Comparison of ENCODE assay signal across 12 cellular contexts in the genomic region with DNA sequence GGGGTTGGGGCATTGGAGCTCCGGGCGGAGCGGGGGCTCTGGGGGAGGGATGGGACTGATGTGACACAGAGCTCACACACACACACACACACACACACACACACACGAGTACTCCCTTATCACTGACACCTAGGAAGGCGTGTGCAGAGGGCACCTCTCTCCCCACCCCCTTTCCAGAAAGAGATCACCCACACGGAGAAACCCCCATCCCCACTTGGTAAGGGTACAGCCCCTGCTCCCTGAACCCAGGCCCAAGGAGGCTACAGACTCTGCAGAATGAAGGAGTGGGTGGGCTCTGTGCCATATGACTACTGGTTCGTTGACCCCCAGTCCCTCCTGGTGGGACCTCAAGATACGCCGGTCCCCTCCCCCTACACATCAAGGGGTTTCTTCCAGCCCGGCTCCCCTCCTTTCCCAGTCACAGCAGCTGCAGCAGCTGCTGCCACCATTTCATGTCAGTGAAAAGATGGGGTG. TPM values are rescaled to one million over a fixed set of nuclear protein-coding genes. Genes with fewer than 3 reads are reported as not detected.
DNase-seq lines count a peak whose midpoint lies in the region; ATAC-seq and TF ChIP-seq lines count a peak whose summit lies in the region.
"Had no signal": no experiment of that assay in that cellular context is flagged by ENCODE, and none has a peak within 500 bp of the region (broad histone marks: within the 10 kb centered on the region; RNA-seq: fewer than 3 reads in every experiment).

No MANE protein-coding gene starts in this region.

- DNase-seq in NT2/D1 (ENCODE audit: low read depth, low spot score) (no peak), iPS DF 6.9 (ENCODE audit: low read depth, low spot score) (no peak), sigmoid colon (no peak), anterior cingulate cortex (lab: John Stamatoyannopoulos, UW) (no peak), SW 1271 (lab: John Stamatoyannopoulos, UW) (no peak)
- DNase-seq in activated CD4-positive, alpha-beta T cell treated with anti-CD3 and anti-CD28 coated beads for 1 hour: no peak
- DNase-seq: brain microvascular endothelial cell, KG1, NCI-H524 treated with DMSO at 0.1 percent for 48 hours, upper lobe of right lung had no signal

- H3K27ac ChIP-seq in iPS DF 6.9 (ENCODE audit: low read length) (no peak overlapping the region), sigmoid colon (peak overlapping the region; percentile 77 to 97 (median 88))
- H3K27ac ChIP-seq: brain microvascular endothelial cell, upper lobe of right lung had no signal

- peaks cover 40% of the 10 kb centered on the region for H3K27me3 ChIP-seq in NT2/D1 (ENCODE audit: insufficient read depth, insufficient read length)
- no peaks in the 10 kb centered on the region; the same call in 1 of the 2 replicates for H3K27me3 ChIP-seq in iPS DF 6.9 (ENCODE audit: control insufficient read depth, insufficient read depth, low read length)
- H3K27me3 ChIP-seq in sigmoid colon: no peaks in the 10 kb centered on the region

- ATAC-seq in HG02970 (IDR thresholded peaks at IDR 0.05; ENCODE audit: low FRiP score, unreplicated experiment): no peak
- ATAC-seq: upper lobe of right lung had no signal

- peak overlapping the region; percentile 45; the same call in 1 of the 2 replicates for H3K9ac ChIP-seq in ES-I3 (ENCODE audit: low read depth, low read length)
- peak overlapping the region; percentile 52 for H3K9ac ChIP-seq in NT2/D1 (ENCODE audit: insufficient read length, low read depth)

- peaks cover 42% of the 10 kb centered on the region for H3K4me1 ChIP-seq in ES-I3 (ENCODE audit: insufficient read depth, low read length)
- H3K4me1 ChIP-seq in NT2/D1 (ENCODE audit: insufficient read depth, insufficient read length): peaks cover 36% of the 10 kb centered on the region
- H3K4me1 ChIP-seq in iPS DF 6.9 (ENCODE audit: control insufficient read depth, insufficient read depth, low read length): peaks cover 26% of the 10 kb centered on the region
- peaks cover 0 to 64% (median 57%) of the 10 kb centered on the region in 4 donors for H3K4me1 ChIP-seq in sigmoid colon

- H3K36me3 ChIP-seq in ES-I3 (ENCODE audit: insufficient read depth, low read length) (no peaks in the 10 kb centered on the region), NT2/D1 (ENCODE audit: insufficient read depth, insufficient read length, low read length) (no peaks in the 10 kb centered on the region), iPS DF 6.9 (ENCODE audit: control insufficient read depth, insufficient read depth, low read length) (no peaks in the 10 kb centered on the region; the same call in 1 of the 2 replicates), sigmoid colon (no peaks in the 10 kb centered on the region)
- H3K36me3 ChIP-seq: brain microvascular endothelial cell, upper lobe of right lung had no signal

- no CpG with 5 or more reads among the region's 10 CpGs for WGBS in iPS DF 6.9 (ENCODE audit: insufficient coverage, insufficient read length)
- 10 to 13% methylated on average over 10 of the region's 10 CpGs for WGBS in sigmoid colon, 2 donors

- TF ChIP-seq POLR2A in sigmoid colon (IDR thresholded peaks at IDR 0.05): no peak

- H3K9me3 ChIP-seq in ES-I3 (ENCODE audit: control insufficient read depth, insufficient read depth, low read length) (no peaks in the 10 kb centered on the region), NT2/D1 (ENCODE audit: insufficient read depth, low read length) (no peaks in the 10 kb centered on the region), iPS DF 6.9 (ENCODE audit: control insufficient read depth, insufficient read depth, low read length) (no peaks in the 10 kb centered on the region), sigmoid colon (no peaks in the 10 kb centered on the region)
- H3K9me3 ChIP-seq: upper lobe of right lung had no signal

- H3K4me3 ChIP-seq in NT2/D1 (ENCODE audit: insufficient read length, low read depth) (peak overlapping the region; percentile 33), iPS DF 6.9 (ENCODE audit: low read length) (peak overlapping the region; percentile 65; the same call in 1 of the 2 replicates), sigmoid colon (peak overlapping the region; percentile 12 to 64 (median 48))

- TF ChIP-seq CTCF in sigmoid colon (IDR thresholded peaks at IDR 0.05): no peak

- no peak for TF ChIP-seq EP300 in sigmoid colon (IDR thresholded peaks at IDR 0.05)

- intact Hi-C loops in sigmoid colon (cut with DNase I): no loop called here

RNA-seq across cellular contexts. Expression of gene ARHGAP23, which starts 8.7 kb away (rescaled TPM):
- 10 to 100 TPM; 11.2 to 42.1 (median 28.5) TPM for total RNA-seq in sigmoid colon
- 1 to 10 TPM in 2 of 3 donors, under 1 TPM in 1; 0.69 to 9.8 (median 3.0) TPM for polyA plus RNA-seq in sigmoid colon
